28 cellular contexts compared by ENCODE assay signal in the genomic region with DNA sequence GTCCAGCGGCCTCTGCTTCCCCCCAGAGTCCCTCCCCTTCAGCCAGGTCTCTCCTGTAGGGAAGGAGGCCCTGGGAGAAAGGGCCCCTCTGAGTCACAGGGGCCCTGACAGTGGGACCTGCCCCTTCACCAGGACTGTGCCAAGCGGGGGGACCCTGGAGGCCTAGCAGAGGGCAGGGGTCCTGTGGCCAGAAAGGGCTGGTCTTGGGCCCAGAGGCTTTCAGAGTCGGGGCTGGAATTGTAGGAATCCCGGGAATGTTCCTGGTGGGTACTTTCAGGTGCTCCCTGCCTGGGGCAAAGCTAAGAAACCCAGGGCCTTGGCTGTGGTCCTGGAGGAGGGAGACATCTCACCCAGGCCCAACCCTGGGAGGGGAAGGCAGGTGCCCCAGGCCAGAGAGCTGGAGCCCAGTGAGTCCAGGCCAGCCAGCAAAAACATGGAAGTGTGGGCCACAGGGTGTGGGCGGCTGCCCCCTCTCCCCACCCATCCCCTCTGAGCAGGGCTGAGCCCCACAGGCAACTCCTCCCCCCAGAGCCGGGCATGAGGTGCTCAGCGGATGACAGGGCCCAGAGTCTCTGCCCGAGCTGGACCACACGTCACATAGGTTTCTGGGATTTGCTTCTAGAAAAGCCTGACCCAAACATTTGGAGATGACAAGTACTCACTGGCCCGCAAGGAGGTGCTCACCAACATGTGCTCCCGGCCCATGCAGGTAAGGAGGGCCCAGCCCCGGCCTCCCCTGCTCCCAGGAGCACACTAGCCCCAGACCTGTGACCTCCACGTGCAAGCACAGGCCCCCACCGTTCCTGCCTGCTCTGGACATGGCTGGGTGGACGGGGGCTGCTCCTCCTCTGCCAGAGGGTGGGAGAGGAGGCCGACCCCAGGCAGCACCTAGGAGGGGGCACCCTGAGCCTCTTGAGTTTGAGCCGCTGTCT. TPM values are rescaled to one million over a fixed set of nuclear protein-coding genes. Genes with fewer than 3 reads are reported as not detected.
DNase-seq lines count a peak whose midpoint lies in the region; ATAC-seq and TF ChIP-seq lines count a peak whose summit lies in the region.
"Had no signal": no experiment of that assay in that cellular context is flagged by ENCODE, and none has a peak within 500 bp of the region (broad histone marks: within the 10 kb centered on the region; RNA-seq: fewer than 3 reads in every experiment).

No MANE protein-coding gene starts in this region.

- H3K9ac ChIP-seq in BLaER1 (no peak overlapping the region), DND-41 (ENCODE audit: low read depth, low read length) (no peak overlapping the region)

- H3K79me2 ChIP-seq in DND-41 (ENCODE audit: insufficient read depth, low read length) = no peaks in the 10 kb centered on the region

- POLR2A ChIA-PET in RWPE1 (lab: Yijun Ruan, JAX; ENCODE audit: low non-redundant PET) = no interaction called here

- TF ChIP-seq CTCF in DND-41 (IDR thresholded peaks at IDR 0.05; ENCODE audit: borderline replicate concordance, extremely low read depth, low read length, poor library complexity, severe bottlenecking) (no peak), RWPE1 (conservative IDR thresholded peaks at IDR 0.05; ENCODE audit: low read depth) (no peak)

- ATAC-seq in DND-41 (ENCODE audit: insufficient read depth, low read depth) (no peak), GM18520 (IDR thresholded peaks at IDR 0.05; ENCODE audit: unreplicated experiment) (no peak), esophagus mucosa (no peak), GM21723 (IDR thresholded peaks at IDR 0.05; ENCODE audit: unreplicated experiment) (no peak)
- ATAC-seq: activated CD4-positive, CD25-positive, alpha-beta regulatory T cell treated with anti-CD3 and anti-CD28 coated beads, Interleukin-2, amount 50 U/mL, for 24 hours; foreskin keratinocyte had no signal

- H2AFZ ChIP-seq in DND-41 (ENCODE audit: low read depth, low read length) = no peak overlapping the region

- H3K4me3 ChIP-seq in BLaER1 = no peak overlapping the region
- H3K4me3 ChIP-seq in DND-41 (ENCODE audit: low read depth in 1 of 2, low read length in 2 of 2) = no peak overlapping the region
- H3K4me3 ChIP-seq: cardiac muscle cell, dorsolateral prefrontal cortex, psoas muscle had no signal

- H3K4me2 ChIP-seq in BLaER1 (no peak overlapping the region), DND-41 (ENCODE audit: insufficient read depth, low read length) (no peak overlapping the region)

- H4K20me1 ChIP-seq in BLaER1 (peaks cover 21% of the 10 kb centered on the region), DND-41 (ENCODE audit: insufficient read depth, low read length) (peaks cover 27% of the 10 kb centered on the region)

- H3K27ac ChIP-seq in BLaER1 (peak overlapping the region; percentile 55; the same call in 1 of the 2 replicates), DND-41 (ENCODE audit: low read length) (peak overlapping the region; percentile 32; the same call in 1 of the 2 replicates), RWPE1 (peak overlapping the region; percentile 32; the same call in 1 of the 2 replicates), layer of hippocampus (ENCODE audit: low read depth, low read length) (peak overlapping the region; percentile 30)
- H3K27ac ChIP-seq: cardiac muscle cell, dorsolateral prefrontal cortex, epithelial cell of prostate, foreskin keratinocyte, psoas muscle had no signal

- H3K4me1 ChIP-seq in BLaER1 (peaks cover 60% of the 10 kb centered on the region), DND-41 (ENCODE audit: insufficient read depth, low read length) (peaks cover 22% of the 10 kb centered on the region)
- H3K4me1 ChIP-seq: foreskin keratinocyte, psoas muscle had no signal

- H3K36me3 ChIP-seq in BLaER1 (peaks cover 12% of the 10 kb centered on the region; the same call in 1 of the 2 replicates), DND-41 (ENCODE audit: insufficient read depth, low read length) (no peaks in the 10 kb centered on the region)
- H3K36me3 ChIP-seq: cardiac muscle cell had no signal

- H3K27me3 ChIP-seq in BLaER1 (no peaks in the 10 kb centered on the region), DND-41 (ENCODE audit: insufficient read depth, low read length, poor library complexity) (no peaks in the 10 kb centered on the region), layer of hippocampus (ENCODE audit: control insufficient read depth, insufficient read depth, low read length) (no peaks in the 10 kb centered on the region)
- H3K27me3 ChIP-seq: cardiac muscle cell, dorsolateral prefrontal cortex, foreskin keratinocyte had no signal

- CTCF ChIA-PET in RWPE1 (lab: Yijun Ruan, JAX) = no interaction called here

- H3K9me3 ChIP-seq in BLaER1 (no peaks in the 10 kb centered on the region), DND-41 (ENCODE audit: insufficient read depth, low read length, severe bottlenecking) (no peaks in the 10 kb centered on the region)
- H3K9me3 ChIP-seq: psoas muscle had no signal

- DNase-seq in DND-41 (no peak), RWPE1 (ENCODE audit: low spot score) (no peak)
- DNase-seq in stimulated activated naive CD4-positive, alpha-beta T cell treated with Interleukin-2 at 50 U/mL for 16 hours (lab: John Stamatoyannopoulos, UW) = no peak
- DNase-seq: DMS79; foreskin keratinocyte; HCEC 1CT; hippocampal formation; kidney glomerular epithelial cell; midbrain; NCI-H1105 treated with DMSO at 0.1 percent for 48 hours; NCI-H2081; NCI-H446 treated with DMSO at 0.1 percent for 48 hours; NK-92 treated with Interleukin-12 subunit alpha and Interleukin-12 subunit beta, amount 100 ng/mL, for 24 hours; RPMI8226; stimulated activated CD4-positive, alpha-beta T cell treated with anti-CD3 and anti-CD28 coated beads, Interleukin-4, amount 100 ng/mL, for 4 hours; T1000 had no signal

RNA-seq across cellular contexts. Expression of gene ALPP, which starts 48.2 kb away (rescaled TPM):
- not detected for total RNA-seq in esophagus mucosa
- total RNA-seq: activated CD8-positive, alpha-beta memory T cell treated with anti-CD3 and anti-CD28 coated beads for 36 hours; cardiac muscle cell; foreskin keratinocyte; psoas muscle; ureter had no signal
